Comparison of ENCODE assay signal across 27 cellular contexts in the genomic region with DNA sequence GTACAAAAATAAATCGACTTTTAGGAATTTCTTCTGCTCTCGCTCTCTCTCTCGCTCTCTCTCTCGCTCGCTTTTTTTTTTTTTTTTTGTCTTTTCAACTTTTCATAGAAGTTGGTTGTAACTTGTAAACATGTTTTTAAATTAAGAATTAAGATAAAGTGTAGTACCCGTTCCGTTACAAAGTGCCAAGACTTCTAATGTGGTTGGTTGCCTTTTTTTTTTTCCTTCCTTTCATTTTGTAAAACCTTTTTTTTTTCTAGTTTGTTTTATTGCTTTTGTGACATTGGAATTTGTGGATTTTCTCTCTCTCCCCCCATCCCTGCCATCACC.
DNase-seq lines count a peak whose midpoint lies in the region; ATAC-seq, FAIRE-seq and TF ChIP-seq lines count a peak whose summit lies in the region.
"Had no signal": no experiment of that assay in that cellular context is flagged by ENCODE, and none has a peak within 500 bp of the region (broad histone marks: within the 10 kb centered on the region; RNA-seq: fewer than 3 reads in every experiment).

No MANE protein-coding gene starts in this region.

- H3K9me3 Mint-ChIP-seq in activated T-cell treated with anti-CD3 and anti-CD28 coated beads, Interleukin-2, amount 50 U/mL, for 24 hours: no peaks in the 10 kb centered on the region
- no peaks in the 10 kb centered on the region for H3K9me3 Mint-ChIP-seq in nephron progenitor cell
- H3K9me3 Mint-ChIP-seq: GM23338 had no signal

- H3K4me3 Mint-ChIP-seq in activated T-cell treated with anti-CD3 and anti-CD28 coated beads, Interleukin-2, amount 50 U/mL, for 24 hours: no peak overlapping the region
- no peak overlapping the region for H3K4me3 Mint-ChIP-seq in nephron progenitor cell
- H3K4me3 Mint-ChIP-seq: GM23338 had no signal

- peak overlapping the region; percentile 78 for H3K27ac Mint-ChIP-seq in activated T-cell treated with anti-CD3 and anti-CD28 coated beads, Interleukin-2, amount 50 U/mL, for 24 hours
- H3K27ac Mint-ChIP-seq in nephron progenitor cell: peak overlapping the region; percentile 90
- H3K27ac Mint-ChIP-seq: GM23338, progenitor cell of endocrine pancreas had no signal

- FAIRE-seq in G401.6 (lab: Jason Lieb, UNC): peak; percentile 64
- FAIRE-seq: A204.1, astrocyte, K562 had no signal

- ATAC-seq in GM21526 (IDR thresholded peaks at IDR 0.05; ENCODE audit: low FRiP score, unreplicated experiment) (no peak), GM18909 (IDR thresholded peaks at IDR 0.05; ENCODE audit: poor library complexity, unreplicated experiment) (no peak)
- ATAC-seq: GM23338, K562, Right ventricle myocardium inferior, sciatic nerve had no signal

- H3K36me3 Mint-ChIP-seq in activated T-cell treated with anti-CD3 and anti-CD28 coated beads, Interleukin-2, amount 50 U/mL, for 24 hours (ENCODE audit: low read depth): peaks cover 62% of the 10 kb centered on the region
- H3K36me3 Mint-ChIP-seq in nephron progenitor cell (ENCODE audit: low read depth): peaks cover 28% of the 10 kb centered on the region

- no peak for TF ChIP-seq CTCF in nephron progenitor cell (IDR thresholded peaks at IDR 0.05)

- H3K27me3 Mint-ChIP-seq in activated T-cell treated with anti-CD3 and anti-CD28 coated beads, Interleukin-2, amount 50 U/mL, for 24 hours: no peaks in the 10 kb centered on the region
- H3K27me3 Mint-ChIP-seq in nephron progenitor cell (ENCODE audit: low read depth, poor library complexity): no peaks in the 10 kb centered on the region
- H3K27me3 Mint-ChIP-seq: progenitor cell of endocrine pancreas had no signal

- peaks cover 17% of the 10 kb centered on the region for H3K4me1 Mint-ChIP-seq in activated T-cell treated with anti-CD3 and anti-CD28 coated beads, Interleukin-2, amount 50 U/mL, for 24 hours (ENCODE audit: low read depth)
- H3K4me1 Mint-ChIP-seq in nephron progenitor cell: peaks cover 20% of the 10 kb centered on the region

- H3K27ac ChIP-seq in angular gyrus (ENCODE audit: low read depth, low read length): peak overlapping the region; percentile 56
- H3K27ac ChIP-seq: epithelial cell of prostate, neutrophil had no signal

- no peak for DNase-seq in activated T-cell treated with anti-CD3 and anti-CD28 coated beads, Interleukin-2, amount 50 U/mL, for 24 hours
- DNase-seq in activated T-cell treated with anti-CD3 and anti-CD28 coated beads, Interleukin-2, amount 50 U/mL, for 1 hour: no peak
- no peak for DNase-seq in nephron progenitor cell
- no peak for DNase-seq in NCI-H2227 treated with DMSO at 0.1 percent for 48 hours (lab: John Stamatoyannopoulos, UW)
- DNase-seq: activated CD8-positive, alpha-beta memory T cell treated with anti-CD3 and anti-CD28 coated beads, Interleukin-2, amount 50 U/mL, for 48 hours; activated gamma-delta T cell; BE2C; central memory CD4-positive, alpha-beta T cell; head of caudate nucleus; MM.1S; NCI-H1417; NCI-H2081 treated with DMSO at 0.1 percent for 48 hours; T1000; trophoblast cell had no signal
